Comparison of ENCODE assay signal across 38 cellular contexts in genomic region chr1:56903778-56904177, GRCh38. TPM values are rescaled to one million over a fixed set of nuclear protein-coding genes. Genes with fewer than 3 reads are reported as not detected.
"Had no signal": no experiment of that assay in that cellular context is flagged by ENCODE, and none has a peak within 500 bp of the region (broad histone marks: within the 10 kb centered on the region; RNA-seq: fewer than 3 reads in every experiment).

No MANE protein-coding gene starts in this region.

- ATAC-seq: activated CD4-positive, alpha-beta T cell treated with anti-CD3 and anti-CD28 coated beads for 36 hours; activated CD4-positive, CD25-positive, alpha-beta regulatory T cell treated with anti-CD3 and anti-CD28 coated beads, Interleukin-2, amount 50 U/mL, for 24 hours; activated CD8-positive, alpha-beta memory T cell treated with anti-CD3 and anti-CD28 coated beads, Interleukin-2, amount 10 ng/mL, durations not matched to agents 7 days and 5 days; activated CD8-positive, alpha-beta T cell treated with anti-CD3 and anti-CD28 coated beads, Interleukin-2, amount 10 ng/mL, durations not matched to agents 7 days and 5 days; activated naive CD4-positive, alpha-beta T cell treated with anti-CD3 and anti-CD28 coated beads, Interleukin-2, amount 50 U/mL, for 72 hours; body of pancreas; WTC11 had no signal

- H3K4me3 ChIP-seq: adrenal gland, body of pancreas, breast epithelium had no signal

- H3K27me3 Mint-ChIP-seq: activated CD4-positive, alpha-beta memory T cell treated with anti-CD3 and anti-CD28 coated beads, Interleukin-2, amount 10 ng/mL, durations not matched to agents 7 days and 5 days; activated CD4-positive, alpha-beta T cell treated with anti-CD3 and anti-CD28 coated beads for 36 hours; activated CD8-positive, alpha-beta memory T cell treated with anti-CD3 and anti-CD28 coated beads, Interleukin-2, amount 10 ng/mL, durations not matched to agents 7 days and 5 days; activated naive CD8-positive, alpha-beta T cell treated with anti-CD3 and anti-CD28 coated beads for 36 hours had no signal

- H3K4me1 Mint-ChIP-seq: activated CD4-positive, alpha-beta memory T cell treated with anti-CD3 and anti-CD28 coated beads, Interleukin-2, amount 10 ng/mL, durations not matched to agents 7 days and 5 days; activated CD4-positive, alpha-beta T cell treated with anti-CD3 and anti-CD28 coated beads for 36 hours; activated CD4-positive, alpha-beta T cell treated with anti-CD3 and anti-CD28 coated beads, Interleukin-2, amount 10 ng/mL, durations not matched to agents 7 days and 5 days; activated CD8-positive, alpha-beta memory T cell treated with anti-CD3 and anti-CD28 coated beads, Interleukin-2, amount 10 ng/mL, durations not matched to agents 7 days and 5 days; activated naive CD8-positive, alpha-beta T cell treated with anti-CD3 and anti-CD28 coated beads for 36 hours; WTC11 had no signal

- H3K9me3 ChIP-seq: adrenal gland, body of pancreas, breast epithelium had no signal

- H3K27me3 ChIP-seq: adrenal gland, body of pancreas, brain microvascular endothelial cell, breast epithelium had no signal

- H3K27ac ChIP-seq: adrenal gland, body of pancreas, brain microvascular endothelial cell, breast epithelium, WERI-Rb-1 had no signal

- H3K9me3 Mint-ChIP-seq: activated CD4-positive, alpha-beta memory T cell treated with anti-CD3 and anti-CD28 coated beads, Interleukin-2, amount 10 ng/mL, durations not matched to agents 7 days and 5 days; activated CD4-positive, alpha-beta T cell treated with anti-CD3 and anti-CD28 coated beads, Interleukin-2, amount 10 ng/mL, durations not matched to agents 7 days and 5 days; activated naive CD8-positive, alpha-beta T cell treated with anti-CD3 and anti-CD28 coated beads for 36 hours; activated T-cell treated with anti-CD3 and anti-CD28 coated beads, Interleukin-2, amount 50 U/mL, for 24 hours; activated T-helper 2 cell treated with anti-CD3 and anti-CD28 coated beads, Interferon-gamma antibody, Interleukin-2, Interleukin-4, amounts not matched to agents 10 μg/mL and 5 μg/mL and 100 μg/mL, durations not matched to agents 14 hours and 24 hours and 36 hours; T-helper 1 cell treated with Interleukin-12 subunit alpha and Interleukin-12 subunit beta and Interleukin-4 antibody, amounts not matched to agents 30 μg/mL and 1 μg/mL, for 36 hours; T-helper 2 cell treated with Interferon-gamma antibody and Interleukin-4, amounts not matched to agents 5 μg/mL and 100 μg/mL, for 36 hours; WTC11 had no signal

- H3K36me3 ChIP-seq: adrenal gland, brain microvascular endothelial cell, breast epithelium, WERI-Rb-1 had no signal

- H3K36me3 Mint-ChIP-seq: activated CD8-positive, alpha-beta memory T cell treated with anti-CD3 and anti-CD28 coated beads, Interleukin-2, amount 10 ng/mL, durations not matched to agents 7 days and 5 days; activated naive CD8-positive, alpha-beta T cell treated with anti-CD3 and anti-CD28 coated beads for 36 hours; WTC11 had no signal

- FAIRE-seq: astrocyte had no signal

- H3K4me1 ChIP-seq: adrenal gland, breast epithelium had no signal

- DNase-seq: activated CD4-positive, alpha-beta memory T cell treated with anti-CD3 and anti-CD28 coated beads, Interleukin-2, amount 10 ng/mL, durations not matched to agents 7 days and 5 days; activated CD4-positive, alpha-beta T cell treated with anti-CD3 and anti-CD28 coated beads for 1 hour; activated CD4-positive, alpha-beta T cell treated with anti-CD3 and anti-CD28 coated beads for 36 hours; activated CD4-positive, alpha-beta T cell treated with anti-CD3 and anti-CD28 coated beads for 48 hours; activated CD4-positive, alpha-beta T cell treated with anti-CD3 and anti-CD28 coated beads, Interleukin-2, amount 10 ng/mL, durations not matched to agents 7 days and 5 days; activated CD4-positive, alpha-beta T cell treated with anti-CD3 and anti-CD28 coated beads, Interleukin-2, amount 50 U/mL, for 48 hours; activated CD4-positive, CD25-positive, alpha-beta regulatory T cell; activated CD8-positive, alpha-beta memory T cell treated with anti-CD3 and anti-CD28 coated beads for 24 hours; activated CD8-positive, alpha-beta memory T cell treated with anti-CD3 and anti-CD28 coated beads, Interleukin-2, amount 10 ng/mL, durations not matched to agents 7 days and 5 days; activated CD8-positive, alpha-beta memory T cell treated with anti-CD3 and anti-CD28 coated beads, Interleukin-2, amount 50 U/mL, for 48 hours; activated CD8-positive, alpha-beta T cell treated with anti-CD3 and anti-CD28 coated beads, Interleukin-2, amount 10 ng/mL, durations not matched to agents 7 days and 5 days; activated effector memory CD4-positive, alpha-beta T cell treated with Interleukin-2 at 50 U/mL for 16 hours; activated gamma-delta T cell; activated naive CD4-positive, alpha-beta T cell treated with anti-CD3 and anti-CD28 coated beads, Interleukin-2, amount 50 U/mL, for 16 hours; activated naive CD4-positive, alpha-beta T cell treated with Interleukin-2 at 50 U/mL for 16 hours; activated naive CD8-positive, alpha-beta T cell treated with anti-CD3 and anti-CD28 coated beads for 36 hours; activated T-cell treated with anti-CD3 and anti-CD28 coated beads, Interleukin-2, amount 50 U/mL, for 24 hours; activated T-cell treated with anti-CD3 and anti-CD28 coated beads, Interleukin-2, amount 50 U/mL, for 48 hours; adrenal gland; amniotic stem cell; aorta; body of pancreas; brain microvascular endothelial cell; central memory CD4-positive, alpha-beta T cell; SW 1271; T-helper 1 cell; T-helper 2 cell; T-helper 9 cell; WERI-Rb-1 had no signal

- H3K27ac Mint-ChIP-seq: activated CD4-positive, alpha-beta memory T cell treated with anti-CD3 and anti-CD28 coated beads, Interleukin-2, amount 10 ng/mL, durations not matched to agents 7 days and 5 days; activated CD4-positive, alpha-beta T cell treated with anti-CD3 and anti-CD28 coated beads for 36 hours; activated CD4-positive, alpha-beta T cell treated with anti-CD3 and anti-CD28 coated beads, Interleukin-2, amount 10 ng/mL, durations not matched to agents 7 days and 5 days; activated CD8-positive, alpha-beta memory T cell treated with anti-CD3 and anti-CD28 coated beads, Interleukin-2, amount 10 ng/mL, durations not matched to agents 7 days and 5 days; activated CD8-positive, alpha-beta T cell treated with anti-CD3 and anti-CD28 coated beads, Interleukin-2, amount 10 ng/mL, durations not matched to agents 7 days and 5 days; activated naive CD4-positive, alpha-beta T cell treated with anti-CD3 and anti-CD28 coated beads, Interleukin-2, amount 50 U/mL, for 72 hours; activated naive CD8-positive, alpha-beta T cell treated with anti-CD3 and anti-CD28 coated beads for 36 hours; activated T-cell treated with anti-CD3 and anti-CD28 coated beads, Interleukin-2, amount 50 U/mL, for 24 hours; activated T-helper 2 cell treated with anti-CD3 and anti-CD28 coated beads, Interferon-gamma antibody, Interleukin-2, Interleukin-4, amounts not matched to agents 10 μg/mL and 5 μg/mL and 100 μg/mL, durations not matched to agents 14 hours and 24 hours and 36 hours; T-helper 1 cell treated with Interleukin-12 subunit alpha and Interleukin-12 subunit beta and Interleukin-4 antibody, amounts not matched to agents 30 μg/mL and 1 μg/mL, for 36 hours; T-helper 2 cell treated with Interferon-gamma antibody and Interleukin-4, amounts not matched to agents 5 μg/mL and 100 μg/mL, for 36 hours; WTC11 had no signal

- H3K4me3 Mint-ChIP-seq: activated CD4-positive, alpha-beta memory T cell treated with anti-CD3 and anti-CD28 coated beads, Interleukin-2, amount 10 ng/mL, durations not matched to agents 7 days and 5 days; activated CD4-positive, alpha-beta T cell treated with anti-CD3 and anti-CD28 coated beads for 36 hours; activated CD4-positive, alpha-beta T cell treated with anti-CD3 and anti-CD28 coated beads, Interleukin-2, amount 10 ng/mL, durations not matched to agents 7 days and 5 days; activated CD8-positive, alpha-beta memory T cell treated with anti-CD3 and anti-CD28 coated beads, Interleukin-2, amount 10 ng/mL, durations not matched to agents 7 days and 5 days; activated CD8-positive, alpha-beta T cell treated with anti-CD3 and anti-CD28 coated beads, Interleukin-2, amount 10 ng/mL, durations not matched to agents 7 days and 5 days; activated naive CD8-positive, alpha-beta T cell treated with anti-CD3 and anti-CD28 coated beads for 36 hours; activated T-cell treated with anti-CD3 and anti-CD28 coated beads, Interleukin-2, amount 50 U/mL, for 24 hours; T-helper 1 cell treated with Interleukin-12 subunit alpha and Interleukin-12 subunit beta and Interleukin-4 antibody, amounts not matched to agents 30 μg/mL and 1 μg/mL, for 36 hours; T-helper 2 cell treated with Interferon-gamma antibody and Interleukin-4, amounts not matched to agents 5 μg/mL and 100 μg/mL, for 36 hours; WTC11 had no signal

RNA-seq across cellular contexts. Expression of gene C8A, which starts 49.2 kb away (rescaled TPM):
- total RNA-seq: activated CD4-positive, alpha-beta memory T cell treated with anti-CD3 and anti-CD28 coated beads, Interleukin-2, amount 10 ng/mL, durations not matched to agents 7 days and 5 days; activated CD4-positive, alpha-beta T cell treated with anti-CD3 and anti-CD28 coated beads for 36 hours; activated CD4-positive, alpha-beta T cell treated with anti-CD3 and anti-CD28 coated beads, Interleukin-2, amount 10 ng/mL, durations not matched to agents 7 days and 5 days; activated CD8-positive, alpha-beta memory T cell treated with anti-CD3 and anti-CD28 coated beads, Interleukin-2, amount 10 ng/mL, durations not matched to agents 7 days and 5 days; activated CD8-positive, alpha-beta T cell treated with anti-CD3 and anti-CD28 coated beads, Interleukin-2, amount 10 ng/mL, durations not matched to agents 7 days and 5 days; activated naive CD4-positive, alpha-beta T cell treated with anti-CD3 and anti-CD28 coated beads, Interleukin-2, amount 50 U/mL, for 72 hours; activated naive CD8-positive, alpha-beta T cell treated with anti-CD3 and anti-CD28 coated beads for 36 hours; activated T-helper 2 cell treated with anti-CD3 and anti-CD28 coated beads, Interferon-gamma antibody, Interleukin-2, Interleukin-4, amounts not matched to agents 10 μg/mL and 5 μg/mL and 100 μg/mL, durations not matched to agents 14 hours and 24 hours and 36 hours; aorta; astrocyte; body of pancreas; breast epithelium; cardiac septum had no signal
- polyA plus RNA-seq: aorta had no signal
